Comparison of ENCODE assay signal across 8 cellular contexts in genomic region chr17:75855310-75856061, GRCh38.
DNase-seq lines count a peak whose midpoint lies in the region; ATAC-seq and TF ChIP-seq lines count a peak whose summit lies in the region.

Gene WBP2, minus strand, starts transcription at chr17:75855335. Its CDS starts 38 bp downstream, at chr17:75855297.

- DNase-seq in NCI-H2081 (lab: John Stamatoyannopoulos, UW): peak; percentile 100
- peak; percentile 96 for DNase-seq in T1000 (lab: John Stamatoyannopoulos, UW)
- peak; percentile 100 for DNase-seq in astrocyte of the hippocampus (ENCODE audit: low read depth, low spot score)
- DNase-seq in hippocampal formation (lab: John Stamatoyannopoulos, UW): peak; percentile 98 to 100
- peak; percentile 99 for DNase-seq in retina

- TF ChIP-seq CTCF in 22Rv1 (IDR thresholded peaks at IDR 0.05): no peak

- peak within 1 kb of the TSS; percentile 55 for H3K27ac ChIP-seq in 22Rv1

- ATAC-seq in GM18511 (IDR thresholded peaks at IDR 0.05; ENCODE audit: unreplicated experiment): peak; percentile 87
- peak; percentile 80 for ATAC-seq in HG03039 (IDR thresholded peaks at IDR 0.05; ENCODE audit: unreplicated experiment)

Comparison
In these comparisons a context has a peak if more than half of its experiments do, and no peak if none do; other contexts are left out.
1. Peak in every context shown above with its lines: DNase-seq, ATAC-seq and H3K27ac ChIP-seq.